ENCODE assay signal across 19 cellular contexts in genomic region chr7:105132335-105132734, GRCh38.
DNase-seq lines count a peak whose midpoint lies in the region; ATAC-seq, FAIRE-seq and TF ChIP-seq lines count a peak whose summit lies in the region.
"Had no signal": no experiment of that assay in that cellular context is flagged by ENCODE, and none has a peak within 500 bp of the region (broad histone marks: within the 10 kb centered on the region; RNA-seq: fewer than 3 reads in every experiment).

No MANE protein-coding gene starts in this region.

- H3K4me1 Mint-ChIP-seq in activated CD8-positive, alpha-beta T cell treated with anti-CD3 and anti-CD28 coated beads for 36 hours (ENCODE audit: low read depth) = peaks cover 32% of the 10 kb centered on the region
- H3K4me1 Mint-ChIP-seq in activated CD8-positive, alpha-beta T cell treated with anti-CD3 and anti-CD28 coated beads, Interleukin-2, amount 10 ng/mL, durations not matched to agents 7 days and 5 days (ENCODE audit: low read depth) = peaks cover 12% of the 10 kb centered on the region
- peaks cover 54% of the 10 kb centered on the region for H3K4me1 Mint-ChIP-seq in stimulated activated effector memory CD8-positive, alpha-beta T cell treated with anti-CD3 and anti-CD28 coated beads, Interleukin-12 subunit alpha, Interleukin-12 subunit beta, amount 100 ng/mL, for 72 hours
- H3K4me1 Mint-ChIP-seq: CD14-positive monocyte had no signal

- peak overlapping the region; percentile 10 for H3K9ac ChIP-seq in NT2/D1 (ENCODE audit: insufficient read length, low read depth)

- peak; percentile 27 for DNase-seq in activated CD8-positive, alpha-beta T cell treated with anti-CD3 and anti-CD28 coated beads for 36 hours
- DNase-seq in activated CD8-positive, alpha-beta T cell treated with anti-CD3 and anti-CD28 coated beads, Interleukin-2, amount 10 ng/mL, durations not matched to agents 7 days and 5 days = no peak
- no peak for DNase-seq in NT2/D1 (ENCODE audit: low read depth, low spot score)
- no peak for DNase-seq in dorsolateral prefrontal cortex
- peak in 1 of 2 donors; percentile 47 for DNase-seq in stimulated activated effector memory CD8-positive, alpha-beta T cell treated with anti-CD3 and anti-CD28 coated beads, Interleukin-12 subunit alpha, Interleukin-12 subunit beta, amount 100 ng/mL, for 72 hours (ENCODE audit: low spot score in 2 of 2)
- no peak for DNase-seq in RCC 7860 (ENCODE audit: low spot score)
- DNase-seq: 8988T, DND-41, H7, HFFc6, Karpas-422, NCI-H1048, NCI-H1436, NCI-H1930, NCI-H345, NCI-H524 treated with DMSO at 0.1 percent for 48 hours had no signal

- H3K4me3 ChIP-seq in NT2/D1 (ENCODE audit: insufficient read length, low read depth) = no peak overlapping the region
- no peak overlapping the region for H3K4me3 ChIP-seq in dorsolateral prefrontal cortex

- H3K4me3 Mint-ChIP-seq in activated CD8-positive, alpha-beta T cell treated with anti-CD3 and anti-CD28 coated beads for 36 hours = no peak overlapping the region
- H3K4me3 Mint-ChIP-seq in activated CD8-positive, alpha-beta T cell treated with anti-CD3 and anti-CD28 coated beads, Interleukin-2, amount 10 ng/mL, durations not matched to agents 7 days and 5 days = no peak overlapping the region
- no peak overlapping the region for H3K4me3 Mint-ChIP-seq in stimulated activated effector memory CD8-positive, alpha-beta T cell treated with anti-CD3 and anti-CD28 coated beads, Interleukin-12 subunit alpha, Interleukin-12 subunit beta, amount 100 ng/mL, for 72 hours
- H3K4me3 Mint-ChIP-seq: CD14-positive monocyte, HFFc6 had no signal

- H3K9me3 ChIP-seq in NT2/D1 (ENCODE audit: insufficient read depth, low read length) = no peaks in the 10 kb centered on the region

- H3K27me3 ChIP-seq in NT2/D1 (ENCODE audit: insufficient read depth, insufficient read length) = no peaks in the 10 kb centered on the region
- H3K27me3 ChIP-seq in dorsolateral prefrontal cortex = no peaks in the 10 kb centered on the region

- intact Hi-C loops in activated CD8-positive, alpha-beta T cell treated with anti-CD3 and anti-CD28 coated beads for 36 hours (cut with micrococcal nuclease) = no loop called here
- intact Hi-C loops in dorsolateral prefrontal cortex (cut with DNase I) = loop anchor here in 1 of 2 donors (10.0 kb wide), 1 partner anchor 352 kb away; no protein-coding TSS in a partner anchor

- peak overlapping the region in 56 of 59 donors; percentile 0 to 91 (median 71) for H3K27ac ChIP-seq in dorsolateral prefrontal cortex

- CTCF ChIA-PET in activated CD8-positive, alpha-beta T cell treated with anti-CD3 and anti-CD28 coated beads for 36 hours (lab: Charles Lee) = interaction anchor here (0.5 kb wide), 1 partner anchor 12 kb away, joined by 3 read pairs; no protein-coding TSS in a partner anchor
- CTCF ChIA-PET in activated CD8-positive, alpha-beta T cell treated with anti-CD3 and anti-CD28 coated beads, Interleukin-2, amount 10 ng/mL, durations not matched to agents 7 days and 5 days (lab: Charles Lee) = no interaction called here

- H3K27ac Mint-ChIP-seq in activated CD8-positive, alpha-beta T cell treated with anti-CD3 and anti-CD28 coated beads for 36 hours = no peak overlapping the region
- no peak overlapping the region for H3K27ac Mint-ChIP-seq in activated CD8-positive, alpha-beta T cell treated with anti-CD3 and anti-CD28 coated beads, Interleukin-2, amount 10 ng/mL, durations not matched to agents 7 days and 5 days
- H3K27ac Mint-ChIP-seq in stimulated activated effector memory CD8-positive, alpha-beta T cell treated with anti-CD3 and anti-CD28 coated beads, Interleukin-12 subunit alpha, Interleukin-12 subunit beta, amount 100 ng/mL, for 72 hours = peak overlapping the region; percentile 90
- H3K27ac Mint-ChIP-seq: HFFc6 had no signal

- no peak for TF ChIP-seq CTCF in activated CD8-positive, alpha-beta T cell treated with anti-CD3 and anti-CD28 coated beads for 36 hours (IDR thresholded peaks at IDR 0.05)
- TF ChIP-seq CTCF in dorsolateral prefrontal cortex (IDR thresholded peaks at IDR 0.05 in 54 of 56, conservative IDR thresholded peaks at IDR 0.05 in 2 of 56; ENCODE audit: low read depth in 1 of 56, partially characterized antibody in 56 of 56) = no peak

- peaks cover 8% of the 10 kb centered on the region for H3K36me3 Mint-ChIP-seq in activated CD8-positive, alpha-beta T cell treated with anti-CD3 and anti-CD28 coated beads for 36 hours (ENCODE audit: low read depth)
- peaks cover 5% of the 10 kb centered on the region for H3K36me3 Mint-ChIP-seq in activated CD8-positive, alpha-beta T cell treated with anti-CD3 and anti-CD28 coated beads, Interleukin-2, amount 10 ng/mL, durations not matched to agents 7 days and 5 days (ENCODE audit: low read depth)
- peaks cover 43% of the 10 kb centered on the region for H3K36me3 Mint-ChIP-seq in stimulated activated effector memory CD8-positive, alpha-beta T cell treated with anti-CD3 and anti-CD28 coated beads, Interleukin-12 subunit alpha, Interleukin-12 subunit beta, amount 100 ng/mL, for 72 hours

- FAIRE-seq in RCC 7860 (lab: Jason Lieb, UNC) = no peak

- no peaks in the 10 kb centered on the region for H3K9me3 Mint-ChIP-seq in activated CD8-positive, alpha-beta T cell treated with anti-CD3 and anti-CD28 coated beads for 36 hours
- H3K9me3 Mint-ChIP-seq in activated CD8-positive, alpha-beta T cell treated with anti-CD3 and anti-CD28 coated beads, Interleukin-2, amount 10 ng/mL, durations not matched to agents 7 days and 5 days (ENCODE audit: insufficient read depth) = no peaks in the 10 kb centered on the region
- H3K9me3 Mint-ChIP-seq in stimulated activated effector memory CD8-positive, alpha-beta T cell treated with anti-CD3 and anti-CD28 coated beads, Interleukin-12 subunit alpha, Interleukin-12 subunit beta, amount 100 ng/mL, for 72 hours = no peaks in the 10 kb centered on the region
- H3K9me3 Mint-ChIP-seq: CD14-positive monocyte, HFFc6 had no signal

- no peaks in the 10 kb centered on the region for H3K27me3 Mint-ChIP-seq in activated CD8-positive, alpha-beta T cell treated with anti-CD3 and anti-CD28 coated beads for 36 hours
- H3K27me3 Mint-ChIP-seq in activated CD8-positive, alpha-beta T cell treated with anti-CD3 and anti-CD28 coated beads, Interleukin-2, amount 10 ng/mL, durations not matched to agents 7 days and 5 days (ENCODE audit: low read depth) = no peaks in the 10 kb centered on the region

- peaks cover 17% of the 10 kb centered on the region for H3K36me3 ChIP-seq in NT2/D1 (ENCODE audit: insufficient read depth, insufficient read length, low read length)

- peak; percentile 41 for ATAC-seq in activated CD8-positive, alpha-beta T cell treated with anti-CD3 and anti-CD28 coated beads for 36 hours
- ATAC-seq in activated CD8-positive, alpha-beta T cell treated with anti-CD3 and anti-CD28 coated beads, Interleukin-2, amount 10 ng/mL, durations not matched to agents 7 days and 5 days = no peak
- ATAC-seq in stimulated activated effector memory CD8-positive, alpha-beta T cell treated with anti-CD3 and anti-CD28 coated beads, Interleukin-12 subunit alpha, Interleukin-12 subunit beta, amount 100 ng/mL, for 72 hours = peak; percentile 66
- ATAC-seq in HG03571 (IDR thresholded peaks at IDR 0.05; ENCODE audit: unreplicated experiment) (no peak), HG03135 (IDR thresholded peaks at IDR 0.05; ENCODE audit: unreplicated experiment) (no peak)

- no peaks in the 10 kb centered on the region for H3K4me1 ChIP-seq in NT2/D1 (ENCODE audit: insufficient read depth, insufficient read length)

- POLR2A ChIA-PET in activated CD8-positive, alpha-beta T cell treated with anti-CD3 and anti-CD28 coated beads for 36 hours (lab: Charles Lee) = no interaction called here
- POLR2A ChIA-PET in activated CD8-positive, alpha-beta T cell treated with anti-CD3 and anti-CD28 coated beads, Interleukin-2, amount 10 ng/mL, durations not matched to agents 7 days and 5 days (lab: Charles Lee) = no interaction called here

Comparison
In these comparisons a context has a peak if more than half of its experiments do, and no peak if none do; other contexts are left out.
1. ATAC-seq: peak in activated CD8-positive, alpha-beta T cell treated with anti-CD3 and anti-CD28 coated beads for 36 hours (single experiment) and stimulated activated effector memory CD8-positive, alpha-beta T cell treated with anti-CD3 and anti-CD28 coated beads, Interleukin-12 subunit alpha, Interleukin-12 subunit beta, amount 100 ng/mL, for 72 hours (single experiment); none in activated CD8-positive, alpha-beta T cell treated with anti-CD3 and anti-CD28 coated beads, Interleukin-2, amount 10 ng/mL, durations not matched to agents 7 days and 5 days (single experiment), HG03571 (single experiment) and HG03135 (single experiment).